Comparison of ENCODE assay signal across 8 cellular contexts in the genomic region with DNA sequence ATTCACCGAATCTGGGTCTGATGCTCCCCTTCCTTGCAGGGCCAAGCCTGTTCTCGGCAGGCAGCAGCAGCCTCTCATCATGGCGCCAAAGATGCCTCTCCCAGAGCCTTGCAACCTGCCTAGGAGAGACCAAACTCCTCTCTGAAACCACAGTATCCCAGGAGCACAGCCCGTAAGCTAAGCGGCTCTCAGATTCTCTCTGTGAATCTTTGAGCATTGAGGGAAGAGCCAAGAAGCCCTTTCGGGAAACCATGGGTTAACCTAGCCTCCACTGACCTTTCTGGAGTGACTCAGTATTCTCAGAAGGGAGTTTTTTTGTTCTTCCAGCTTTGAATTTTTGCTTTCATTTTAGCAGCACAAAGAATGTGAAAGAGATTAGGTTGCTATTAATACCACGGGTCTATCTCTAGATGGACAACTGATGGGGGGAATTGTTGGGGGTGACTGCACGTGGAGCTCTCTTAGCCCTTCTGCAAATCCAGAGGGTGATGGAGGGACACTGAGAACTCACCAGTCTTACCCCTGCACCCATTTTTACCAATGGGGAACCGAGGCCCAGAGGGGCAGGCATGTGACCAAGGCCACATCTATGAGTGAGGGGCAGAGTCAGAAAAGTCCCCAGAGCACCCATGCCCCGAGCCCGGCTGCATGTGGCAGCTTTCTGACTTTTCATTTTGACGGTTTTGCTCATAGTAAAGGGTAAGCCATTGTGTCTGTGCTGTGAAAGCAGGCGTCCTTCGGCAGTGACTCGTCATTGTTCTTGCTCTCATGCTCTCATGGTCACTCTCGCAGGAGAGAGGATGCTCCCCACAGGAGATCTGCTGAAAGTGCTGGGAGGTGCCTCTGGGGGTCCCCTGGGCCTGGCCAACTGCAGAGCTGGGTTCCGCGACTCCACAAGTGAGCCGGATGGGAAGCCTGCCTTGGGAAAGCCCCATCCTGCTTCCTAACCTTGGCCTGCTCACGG. TPM values are rescaled to one million over a fixed set of nuclear protein-coding genes. Genes with fewer than 3 reads are reported as not detected.
A peak's percentile ranks its signal among the peaks of the same experiment; 100 is the strongest.
DNase-seq lines count a peak whose midpoint lies in the region; ATAC-seq, FAIRE-seq and TF ChIP-seq lines count a peak whose summit lies in the region.

No MANE protein-coding gene starts in this region.

- in situ Hi-C loops in G401 (cut with HindIII; ENCODE audit: low sequenced_read_pairs): no loop called here

- H2BK120ac ChIP-seq in mesendoderm (ENCODE audit: low read depth, low read length): no peak overlapping the region

- no peak overlapping the region for H3K4me2 ChIP-seq in mesendoderm (ENCODE audit: low read length)

- H3K9ac ChIP-seq in mesendoderm (ENCODE audit: low read length): no peak overlapping the region

- H3K36me3 ChIP-seq in prostate gland (no peaks in the 10 kb centered on the region), mesendoderm (ENCODE audit: control insufficient read depth, insufficient read depth, low read length) (no peaks in the 10 kb centered on the region)

- H3K18ac ChIP-seq in mesendoderm (ENCODE audit: low read length): no peak overlapping the region

- TF ChIP-seq CTCF in AG10803 (conservative IDR thresholded peaks at IDR 0.05; ENCODE audit: low read length): no peak
- TF ChIP-seq CTCF in prostate gland (IDR thresholded peaks at IDR 0.05): no peak

- H2BK5ac ChIP-seq in mesendoderm (ENCODE audit: low read length): no peak overlapping the region

- no peaks in the 10 kb centered on the region for H3K27me3 ChIP-seq in prostate gland (replicated peaks; ENCODE audit: insufficient read depth)
- no peaks in the 10 kb centered on the region for H3K27me3 ChIP-seq in mesendoderm (ENCODE audit: insufficient read depth, low read length, poor library complexity)

- no peak for FAIRE-seq in HTR-8/SVneo (lab: Jason Lieb, UNC)

- no peak overlapping the region for H3K4me3 ChIP-seq in AG10803 (ENCODE audit: low read length)
- H3K4me3 ChIP-seq in prostate gland: no peak overlapping the region
- H3K4me3 ChIP-seq in mesendoderm (ENCODE audit: low read length): no peak overlapping the region

- DNase-seq in AG10803 (ENCODE audit: low read depth) (peak; percentile 53), HTR-8/SVneo (ENCODE audit: insufficient read length, low spot score) (peak; percentile 49), dedifferentiated amniotic fluid mesenchymal stem cell (ENCODE audit: extremely low spot score) (peak; percentile 66), prostate gland (ENCODE audit: low spot score) (no peak), G401 (ENCODE audit: low spot score) (no peak), NCI-H510A treated with DMSO at 0.1 percent for 48 hours (lab: John Stamatoyannopoulos, UW) (no peak), mesendoderm (no peak)

- no peak overlapping the region for H2BK15ac ChIP-seq in mesendoderm (replicated peaks; ENCODE audit: low read depth)

- H3K23ac ChIP-seq in mesendoderm (ENCODE audit: low read length): no peak overlapping the region

- no peaks in the 10 kb centered on the region for H3K9me3 ChIP-seq in prostate gland

- no peaks in the 10 kb centered on the region for H3K79me1 ChIP-seq in mesendoderm (ENCODE audit: low read length)

- ATAC-seq in GM19438 (IDR thresholded peaks at IDR 0.05; ENCODE audit: low read depth, unreplicated experiment): peak; percentile 58

- H3K4ac ChIP-seq in mesendoderm (ENCODE audit: low read depth, low read length): no peak overlapping the region

- no peak overlapping the region for H2AK5ac ChIP-seq in mesendoderm (ENCODE audit: low read length)

- H3K4me1 ChIP-seq in prostate gland (replicated peaks): peaks cover 12% of the 10 kb centered on the region
- no peaks in the 10 kb centered on the region for H3K4me1 ChIP-seq in mesendoderm (ENCODE audit: control insufficient read depth, low read depth, low read length)

- H4K5ac ChIP-seq in mesendoderm (ENCODE audit: low read length): no peak overlapping the region

- no peak overlapping the region for H3K56ac ChIP-seq in mesendoderm (ENCODE audit: low read length)

- intact Hi-C loops in prostate gland (cut with DNase I): loop anchor here (5.0 kb wide), 1 partner anchor 35 kb away; a partner anchor contains a TSS

- TF ChIP-seq POLR2A in prostate gland (IDR thresholded peaks at IDR 0.05): no peak

- WGBS in prostate gland: 65% methylated on average over 20 of the region's 20 CpGs
- WGBS in mesendoderm (ENCODE audit: extremely low coverage, insufficient coverage, low lambda C conversion rate): no CpG with 5 or more reads among the region's 20 CpGs

- no peak overlapping the region for H4K8ac ChIP-seq in mesendoderm (ENCODE audit: low read depth, low read length)

- H3K79me2 ChIP-seq in mesendoderm (ENCODE audit: control insufficient read depth, insufficient read depth, low read length): no peaks in the 10 kb centered on the region

- H3K27ac ChIP-seq in prostate gland (peak overlapping the region; percentile 14 to 57), mesendoderm (ENCODE audit: low read depth, low read length) (no peak overlapping the region)

RNA-seq across cellular contexts. Expression of a gene that starts 36.0 kb away (rescaled TPM):
- total RNA-seq in prostate gland: 10 to 100 TPM; 14.7 to 43.6 TPM
- 3.9 and 4.1 TPM in 2 replicates for total RNA-seq in G401 (2014; rRNA removed; shearing (Covaris generic))
- polyA plus RNA-seq in mesendoderm (2013, experiment 1 of 2): 0.79 TPM
- polyA plus RNA-seq in mesendoderm (2013, experiment 2 of 2): 0.80 TPM

Comparison
In these comparisons a context has a peak if more than half of its experiments do, and no peak if none do; other contexts are left out.
1. DNase-seq: peak in AG10803 (single experiment), HTR-8/SVneo (single experiment) and dedifferentiated amniotic fluid mesenchymal stem cell (single experiment); none in prostate gland (single experiment), G401 (single experiment), NCI-H510A treated with DMSO at 0.1 percent for 48 hours (single experiment) and mesendoderm (single experiment).